ENCODE assay signal across 18 cellular contexts in the genomic region with DNA sequence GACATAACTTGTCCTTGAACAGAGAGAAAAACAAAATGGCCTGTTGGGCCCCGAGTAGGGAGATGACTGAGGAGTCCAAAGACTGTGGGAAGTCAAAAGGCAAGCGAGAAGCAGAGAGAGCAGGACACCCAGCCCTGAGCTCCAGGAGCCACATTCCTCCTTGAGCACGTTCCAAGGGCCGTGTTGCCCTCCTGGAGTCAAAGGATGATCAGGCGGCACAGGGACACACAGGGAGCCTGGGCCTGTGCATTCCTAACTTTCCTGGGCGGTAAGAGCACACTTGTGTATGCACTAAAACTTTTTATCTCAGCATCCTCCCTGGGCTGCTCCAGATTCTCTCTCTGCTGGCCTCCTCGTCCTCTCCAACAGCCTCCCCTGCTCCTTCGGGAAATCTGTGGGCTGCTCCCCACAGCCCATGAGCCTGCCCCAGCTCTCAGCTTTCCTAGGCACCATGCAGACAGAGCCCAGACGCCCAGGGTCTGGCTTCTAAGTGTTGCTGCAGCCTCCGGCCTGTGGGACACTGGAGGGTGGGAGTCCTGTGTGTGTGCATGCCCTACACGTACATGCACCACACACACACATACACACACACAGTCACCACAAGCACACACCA.
"Had no signal": no experiment of that assay in that cellular context is flagged by ENCODE, and none has a peak within 500 bp of the region (broad histone marks: within the 10 kb centered on the region; RNA-seq: fewer than 3 reads in every experiment).

No MANE protein-coding gene starts in this region.

- H3K27me3 ChIP-seq: cardiac muscle cell, tibial nerve, uterus had no signal

- H3K27ac ChIP-seq: cardiac muscle cell, lower lobe of right lung, tibial nerve, uterus had no signal

- H3K27ac Mint-ChIP-seq: activated CD4-positive, alpha-beta memory T cell treated with anti-CD3 and anti-CD28 coated beads for 36 hours; activated CD4-positive, alpha-beta T cell treated with anti-CD3 and anti-CD28 coated beads for 36 hours; activated naive CD8-positive, alpha-beta T cell treated with anti-CD3 and anti-CD28 coated beads for 36 hours; activated T-helper 1 cell treated with anti-CD3 and anti-CD28 coated beads, Interleukin-12 subunit alpha, Interleukin-12 subunit beta, Interleukin-2, Interleukin-4 antibody, amounts not matched to agents 30 ng/mL and 10 ng/mL and 1 ng/mL, durations not matched to agents 14 hours and 24 hours and 36 hours; dendritic cell treated with granulocyte-macrophage colony-stimulating factor and Interleukin-4, amounts not matched to agents 40 ng/mL and 50 ng/mL, for 4 days; nephron had no signal

- H3K9me3 Mint-ChIP-seq: activated CD4-positive, alpha-beta memory T cell treated with anti-CD3 and anti-CD28 coated beads for 36 hours; activated naive CD8-positive, alpha-beta T cell treated with anti-CD3 and anti-CD28 coated beads for 36 hours; activated T-helper 1 cell treated with anti-CD3 and anti-CD28 coated beads, Interleukin-12 subunit alpha, Interleukin-12 subunit beta, Interleukin-2, Interleukin-4 antibody, amounts not matched to agents 30 ng/mL and 10 ng/mL and 1 ng/mL, durations not matched to agents 14 hours and 24 hours and 36 hours; dendritic cell treated with granulocyte-macrophage colony-stimulating factor and Interleukin-4, amounts not matched to agents 40 ng/mL and 50 ng/mL, for 4 days; nephron had no signal

- DNase-seq: activated CD4-positive, alpha-beta memory T cell treated with anti-CD3 and anti-CD28 coated beads for 36 hours; activated CD4-positive, alpha-beta T cell treated with anti-CD3 and anti-CD28 coated beads for 36 hours; activated naive CD8-positive, alpha-beta T cell treated with anti-CD3 and anti-CD28 coated beads for 36 hours; activated T-cell treated with anti-CD3 and anti-CD28 coated beads for 4 hours; amniotic stem cell; effector memory CD4-positive, alpha-beta T cell; lower lobe of right lung; retina; stimulated activated naive CD4-positive, alpha-beta T cell; substantia nigra; uterus had no signal

- H3K4me3 Mint-ChIP-seq: activated CD4-positive, alpha-beta memory T cell treated with anti-CD3 and anti-CD28 coated beads for 36 hours; activated CD4-positive, alpha-beta T cell treated with anti-CD3 and anti-CD28 coated beads for 36 hours; activated naive CD8-positive, alpha-beta T cell treated with anti-CD3 and anti-CD28 coated beads for 36 hours; activated T-helper 1 cell treated with anti-CD3 and anti-CD28 coated beads, Interleukin-12 subunit alpha, Interleukin-12 subunit beta, Interleukin-2, Interleukin-4 antibody, amounts not matched to agents 30 ng/mL and 10 ng/mL and 1 ng/mL, durations not matched to agents 14 hours and 24 hours and 36 hours; dendritic cell treated with granulocyte-macrophage colony-stimulating factor and Interleukin-4, amounts not matched to agents 40 ng/mL and 50 ng/mL, for 4 days; nephron had no signal

- H3K9me3 ChIP-seq: lower lobe of right lung, tibial nerve, uterus had no signal

- FAIRE-seq: keratinocyte, TTC549 had no signal

- H3K4me3 ChIP-seq: cardiac muscle cell, lower lobe of right lung, tibial nerve, uterus had no signal

- H3K27me3 Mint-ChIP-seq: activated CD4-positive, alpha-beta memory T cell treated with anti-CD3 and anti-CD28 coated beads for 36 hours; activated naive CD8-positive, alpha-beta T cell treated with anti-CD3 and anti-CD28 coated beads for 36 hours; dendritic cell treated with granulocyte-macrophage colony-stimulating factor and Interleukin-4, amounts not matched to agents 40 ng/mL and 50 ng/mL, for 4 days had no signal

- H3K36me3 ChIP-seq: cardiac muscle cell, lower lobe of right lung, tibial nerve, uterus had no signal

- H3K36me3 Mint-ChIP-seq: activated CD4-positive, alpha-beta memory T cell treated with anti-CD3 and anti-CD28 coated beads for 36 hours; activated naive CD8-positive, alpha-beta T cell treated with anti-CD3 and anti-CD28 coated beads for 36 hours had no signal

- H3K4me1 ChIP-seq: lower lobe of right lung, tibial nerve, uterus had no signal

- H3K4me1 Mint-ChIP-seq: activated CD4-positive, alpha-beta T cell treated with anti-CD3 and anti-CD28 coated beads for 36 hours; activated naive CD8-positive, alpha-beta T cell treated with anti-CD3 and anti-CD28 coated beads for 36 hours had no signal

- ATAC-seq: activated CD4-positive, alpha-beta T cell treated with anti-CD3 and anti-CD28 coated beads for 36 hours had no signal
